Comparison of ENCODE assay signal across 16 cellular contexts in genomic region chr10:127802532-127803055, GRCh38.
"Had no signal": no experiment of that assay in that cellular context is flagged by ENCODE, and none has a peak within 500 bp of the region (broad histone marks: within the 10 kb centered on the region; RNA-seq: fewer than 3 reads in every experiment).

No MANE protein-coding gene starts in this region.

- H3K27ac ChIP-seq: ascending aorta, gastroesophageal sphincter, heart right ventricle, ovary, sigmoid colon, spleen, upper lobe of left lung, VCaP had no signal

- H3K4me1 ChIP-seq: ascending aorta, gastroesophageal sphincter, sigmoid colon had no signal

- ATAC-seq: activated CD8-positive, alpha-beta memory T cell treated with anti-CD3 and anti-CD28 coated beads, Interleukin-2, amount 10 ng/mL, durations not matched to agents 7 days and 5 days; gastroesophageal sphincter; heart right ventricle; left colon had no signal

- DNase-seq: activated CD4-positive, alpha-beta T cell treated with anti-CD3 and anti-CD28 coated beads for 1 hour; activated CD4-positive, alpha-beta T cell treated with anti-CD3 and anti-CD28 coated beads, Interleukin-2, amount 50 U/mL, for 48 hours; activated CD8-positive, alpha-beta memory T cell treated with anti-CD3 and anti-CD28 coated beads, Interleukin-2, amount 10 ng/mL, durations not matched to agents 7 days and 5 days; activated naive CD4-positive, alpha-beta T cell treated with anti-CD3 and anti-CD28 coated beads, Interleukin-2, amount 10 ng/mL, durations not matched to agents 7 days and 5 days; activated T-cell treated with anti-CD3 and anti-CD28 coated beads, Interleukin-2, amount 50 U/mL, for 1 hour; endodermal cell; heart right ventricle; left colon; ovary; sigmoid colon; spleen; upper lobe of left lung had no signal

- H3K36me3 ChIP-seq: ascending aorta, gastroesophageal sphincter, heart right ventricle, ovary, sigmoid colon, spleen, upper lobe of left lung had no signal

- H3K27me3 ChIP-seq: ascending aorta, ovary, sigmoid colon, upper lobe of left lung had no signal

- H3K4me3 ChIP-seq: ascending aorta, gastroesophageal sphincter, heart right ventricle, lung, ovary, sigmoid colon, spleen, upper lobe of left lung had no signal

- H3K9me3 ChIP-seq: ascending aorta, gastroesophageal sphincter, heart right ventricle, ovary, sigmoid colon, spleen, upper lobe of left lung had no signal
